6 cellular contexts compared by ENCODE assay signal in genomic region chr4:675036-675804, GRCh38. TPM values are rescaled to one million over a fixed set of nuclear protein-coding genes. Genes with fewer than 3 reads are reported as not detected.
DNase-seq lines count a peak whose midpoint lies in the region; ATAC-seq, FAIRE-seq and TF ChIP-seq lines count a peak whose summit lies in the region.

No MANE protein-coding gene starts in this region.

- H3K27ac ChIP-seq in neural progenitor cell = no peak overlapping the region

- FAIRE-seq in bronchial epithelial cell (lab: Jason Lieb, UNC) = no peak

- no peaks in the 10 kb centered on the region for H4K20me1 ChIP-seq in neural progenitor cell (ENCODE audit: low read depth)

- peaks cover 4% of the 10 kb centered on the region for H3K4me1 ChIP-seq in neural progenitor cell

- DNase-seq in AG08395 (ENCODE audit: low spot score) (peak; percentile 21), bronchial epithelial cell (ENCODE audit: low read depth) (no peak), neural progenitor cell (ENCODE audit: low spot score) (no peak), nucleus accumbens (lab: John Stamatoyannopoulos, UW) (no peak), NCI-H2107 (lab: John Stamatoyannopoulos, UW) (no peak)

- H3K4me1 Mint-ChIP-seq in neural progenitor cell = peaks cover 6% of the 10 kb centered on the region

- H3K4me2 ChIP-seq in neural progenitor cell = peak overlapping the region; percentile 84

- no peak for TF ChIP-seq CTCF in bronchial epithelial cell (IDR thresholded peaks at IDR 0.05; ENCODE audit: insufficient read depth, low read length, severe bottlenecking)
- no peak for TF ChIP-seq CTCF in neural progenitor cell (IDR thresholded peaks at IDR 0.05)

- no peak overlapping the region for H3K27ac Mint-ChIP-seq in neural progenitor cell

- no peaks in the 10 kb centered on the region for H3K27me3 ChIP-seq in bronchial epithelial cell (ENCODE audit: control insufficient read depth, insufficient read depth, low read length)
- H3K27me3 ChIP-seq in neural progenitor cell = peaks cover 4% of the 10 kb centered on the region

- no peaks in the 10 kb centered on the region for H3F3A ChIP-seq in neural progenitor cell (ENCODE audit: low read depth)

- peaks cover 16% of the 10 kb centered on the region for H3K36me3 ChIP-seq in bronchial epithelial cell (ENCODE audit: control insufficient read depth, insufficient read depth, low read length)
- no peaks in the 10 kb centered on the region for H3K36me3 ChIP-seq in neural progenitor cell

- peak overlapping the region; percentile 92 for H3K4me3 Mint-ChIP-seq in neural progenitor cell

- H3K9ac ChIP-seq in neural progenitor cell = peak overlapping the region; percentile 83

- H3K27me3 Mint-ChIP-seq in neural progenitor cell (ENCODE audit: insufficient read depth, low read depth) = no peaks in the 10 kb centered on the region

- ATAC-seq in HG02981 (IDR thresholded peaks at IDR 0.05; ENCODE audit: unreplicated experiment) = peak; percentile 1

- H3K79me2 ChIP-seq in neural progenitor cell (ENCODE audit: low read depth) = peaks cover 10% of the 10 kb centered on the region

- H3K4me3 ChIP-seq in bronchial epithelial cell (ENCODE audit: low read depth, low read length) (peak overlapping the region; percentile 97), neural progenitor cell (peak overlapping the region; percentile 86)

- no peaks in the 10 kb centered on the region for H3K9me3 ChIP-seq in neural progenitor cell (ENCODE audit: low read depth)

- no peak overlapping the region for H2AFZ ChIP-seq in neural progenitor cell (replicated peaks)

- H3K36me3 Mint-ChIP-seq in neural progenitor cell = peaks cover 12% of the 10 kb centered on the region

- H3K9me3 Mint-ChIP-seq in neural progenitor cell = no peaks in the 10 kb centered on the region

RNA-seq across cellular contexts. Expression of gene MYL5, which starts 0.9 kb away (rescaled TPM):
- 2.9 and 5.2 TPM in 2 replicates for total RNA-seq in bronchial epithelial cell
- 0.21 and 10.0 TPM in 2 replicates for total RNA-seq in neural progenitor cell (ENCODE audit: low replicate concordance)

RNA-seq across cellular contexts. Expression of gene ATP5ME, which starts 1.1 kb away (rescaled TPM):
- total RNA-seq in bronchial epithelial cell (70.8 and 301 TPM in 2 replicates), neural progenitor cell (ENCODE audit: low replicate concordance) (95.1 and 114 TPM in 2 replicates)

RNA-seq across cellular contexts. Expression of gene SLC49A3, which starts 13.7 kb away (rescaled TPM):
- total RNA-seq in bronchial epithelial cell (0.53 and 1.7 TPM in 2 replicates), neural progenitor cell (ENCODE audit: low replicate concordance) (1.9 and 3.4 TPM in 2 replicates)

RNA-seq across cellular contexts. Expression of gene PCGF3, which starts 30.4 kb away (rescaled TPM):
- total RNA-seq in bronchial epithelial cell (30.5 and 40.1 TPM in 2 replicates), neural progenitor cell (ENCODE audit: low replicate concordance) (44.7 and 59.1 TPM in 2 replicates)

RNA-seq across cellular contexts. Expression of gene PDE6B, which starts 49.8 kb away (rescaled TPM):
- total RNA-seq in bronchial epithelial cell (0.64 TPM in 1 of 2 replicates, not detected in the other), neural progenitor cell (ENCODE audit: low replicate concordance) (4.3 and 19.5 TPM in 2 replicates)
